In genomic region chr2:196259507-196260481, GRCh38 we compare ENCODE assay signal across 1 cellular context.
TF ChIP-seq lines count a peak whose summit lies in the region.

No MANE protein-coding gene starts in this region.

TF ChIP-seq in K562, 482 proteins besides CTCF, POLR2A, EP300 and RAD21 (continued from another document and continues in another):
- TF ChIP-seq ZBTB2 (IDR thresholded peaks at IDR 0.05), result peak; percentile 21; the same call in 1 of the 2 replicates
- TF ChIP-seq, protein P1, sequence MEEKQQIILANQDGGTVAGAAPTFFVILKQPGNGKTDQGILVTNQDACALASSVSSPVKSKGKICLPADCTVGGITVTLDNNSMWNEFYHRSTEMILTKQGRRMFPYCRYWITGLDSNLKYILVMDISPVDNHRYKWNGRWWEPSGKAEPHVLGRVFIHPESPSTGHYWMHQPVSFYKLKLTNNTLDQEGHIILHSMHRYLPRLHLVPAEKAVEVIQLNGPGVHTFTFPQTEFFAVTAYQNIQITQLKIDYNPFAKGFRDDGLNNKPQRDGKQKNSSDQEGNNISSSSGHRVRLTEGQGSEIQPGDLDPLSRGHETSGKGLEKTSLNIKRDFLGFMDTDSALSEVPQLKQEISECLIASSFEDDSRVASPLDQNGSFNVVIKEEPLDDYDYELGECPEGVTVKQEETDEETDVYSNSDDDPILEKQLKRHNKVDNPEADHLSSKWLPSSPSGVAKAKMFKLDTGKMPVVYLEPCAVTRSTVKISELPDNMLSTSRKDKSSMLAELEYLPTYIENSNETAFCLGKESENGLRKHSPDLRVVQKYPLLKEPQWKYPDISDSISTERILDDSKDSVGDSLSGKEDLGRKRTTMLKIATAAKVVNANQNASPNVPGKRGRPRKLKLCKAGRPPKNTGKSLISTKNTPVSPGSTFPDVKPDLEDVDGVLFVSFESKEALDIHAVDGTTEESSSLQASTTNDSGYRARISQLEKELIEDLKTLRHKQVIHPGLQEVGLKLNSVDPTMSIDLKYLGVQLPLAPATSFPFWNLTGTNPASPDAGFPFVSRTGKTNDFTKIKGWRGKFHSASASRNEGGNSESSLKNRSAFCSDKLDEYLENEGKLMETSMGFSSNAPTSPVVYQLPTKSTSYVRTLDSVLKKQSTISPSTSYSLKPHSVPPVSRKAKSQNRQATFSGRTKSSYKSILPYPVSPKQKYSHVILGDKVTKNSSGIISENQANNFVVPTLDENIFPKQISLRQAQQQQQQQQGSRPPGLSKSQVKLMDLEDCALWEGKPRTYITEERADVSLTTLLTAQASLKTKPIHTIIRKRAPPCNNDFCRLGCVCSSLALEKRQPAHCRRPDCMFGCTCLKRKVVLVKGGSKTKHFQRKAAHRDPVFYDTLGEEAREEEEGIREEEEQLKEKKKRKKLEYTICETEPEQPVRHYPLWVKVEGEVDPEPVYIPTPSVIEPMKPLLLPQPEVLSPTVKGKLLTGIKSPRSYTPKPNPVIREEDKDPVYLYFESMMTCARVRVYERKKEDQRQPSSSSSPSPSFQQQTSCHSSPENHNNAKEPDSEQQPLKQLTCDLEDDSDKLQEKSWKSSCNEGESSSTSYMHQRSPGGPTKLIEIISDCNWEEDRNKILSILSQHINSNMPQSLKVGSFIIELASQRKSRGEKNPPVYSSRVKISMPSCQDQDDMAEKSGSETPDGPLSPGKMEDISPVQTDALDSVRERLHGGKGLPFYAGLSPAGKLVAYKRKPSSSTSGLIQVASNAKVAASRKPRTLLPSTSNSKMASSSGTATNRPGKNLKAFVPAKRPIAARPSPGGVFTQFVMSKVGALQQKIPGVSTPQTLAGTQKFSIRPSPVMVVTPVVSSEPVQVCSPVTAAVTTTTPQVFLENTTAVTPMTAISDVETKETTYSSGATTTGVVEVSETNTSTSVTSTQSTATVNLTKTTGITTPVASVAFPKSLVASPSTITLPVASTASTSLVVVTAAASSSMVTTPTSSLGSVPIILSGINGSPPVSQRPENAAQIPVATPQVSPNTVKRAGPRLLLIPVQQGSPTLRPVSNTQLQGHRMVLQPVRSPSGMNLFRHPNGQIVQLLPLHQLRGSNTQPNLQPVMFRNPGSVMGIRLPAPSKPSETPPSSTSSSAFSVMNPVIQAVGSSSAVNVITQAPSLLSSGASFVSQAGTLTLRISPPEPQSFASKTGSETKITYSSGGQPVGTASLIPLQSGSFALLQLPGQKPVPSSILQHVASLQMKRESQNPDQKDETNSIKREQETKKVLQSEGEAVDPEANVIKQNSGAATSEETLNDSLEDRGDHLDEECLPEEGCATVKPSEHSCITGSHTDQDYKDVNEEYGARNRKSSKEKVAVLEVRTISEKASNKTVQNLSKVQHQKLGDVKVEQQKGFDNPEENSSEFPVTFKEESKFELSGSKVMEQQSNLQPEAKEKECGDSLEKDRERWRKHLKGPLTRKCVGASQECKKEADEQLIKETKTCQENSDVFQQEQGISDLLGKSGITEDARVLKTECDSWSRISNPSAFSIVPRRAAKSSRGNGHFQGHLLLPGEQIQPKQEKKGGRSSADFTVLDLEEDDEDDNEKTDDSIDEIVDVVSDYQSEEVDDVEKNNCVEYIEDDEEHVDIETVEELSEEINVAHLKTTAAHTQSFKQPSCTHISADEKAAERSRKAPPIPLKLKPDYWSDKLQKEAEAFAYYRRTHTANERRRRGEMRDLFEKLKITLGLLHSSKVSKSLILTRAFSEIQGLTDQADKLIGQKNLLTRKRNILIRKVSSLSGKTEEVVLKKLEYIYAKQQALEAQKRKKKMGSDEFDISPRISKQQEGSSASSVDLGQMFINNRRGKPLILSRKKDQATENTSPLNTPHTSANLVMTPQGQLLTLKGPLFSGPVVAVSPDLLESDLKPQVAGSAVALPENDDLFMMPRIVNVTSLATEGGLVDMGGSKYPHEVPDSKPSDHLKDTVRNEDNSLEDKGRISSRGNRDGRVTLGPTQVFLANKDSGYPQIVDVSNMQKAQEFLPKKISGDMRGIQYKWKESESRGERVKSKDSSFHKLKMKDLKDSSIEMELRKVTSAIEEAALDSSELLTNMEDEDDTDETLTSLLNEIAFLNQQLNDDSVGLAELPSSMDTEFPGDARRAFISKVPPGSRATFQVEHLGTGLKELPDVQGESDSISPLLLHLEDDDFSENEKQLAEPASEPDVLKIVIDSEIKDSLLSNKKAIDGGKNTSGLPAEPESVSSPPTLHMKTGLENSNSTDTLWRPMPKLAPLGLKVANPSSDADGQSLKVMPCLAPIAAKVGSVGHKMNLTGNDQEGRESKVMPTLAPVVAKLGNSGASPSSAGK (IDR thresholded peaks at IDR 0.05), result no peak
- no peak for TF ChIP-seq SMAD4 (CRISPR knock-in tag; conservative IDR thresholded peaks at IDR 0.05)
- TF ChIP-seq ZEB2 (IDR thresholded peaks at IDR 0.05), result 0 out of 2 replicates have a peak, but pooled peaks have one; percentile 13
- no peak for TF ChIP-seq KDM4B (IDR thresholded peaks at IDR 0.05; ENCODE audit: borderline replicate concordance in 2 of 2, low read depth in 1 of 2)
- no peak for TF ChIP-seq E2F6 (IDR thresholded peaks at IDR 0.05; ENCODE audit: borderline replicate concordance in 1 of 2, extremely low read depth in 1 of 2, insufficient read depth in 1 of 2, insufficient read length in 1 of 2, low read depth in 1 of 2, low read length in 1 of 2, poor library complexity in 1 of 2, severe bottlenecking in 1 of 2)
- no peak for TF ChIP-seq ZNF347 (CRISPR knock-in tag; IDR thresholded peaks at IDR 0.05; ENCODE audit: low read depth)
- no peak for TF ChIP-seq SRSF3 (IDR thresholded peaks at IDR 0.05; ENCODE audit: insufficient read depth, low read length)
- TF ChIP-seq U2AF2 (optimal IDR thresholded peaks at IDR 0.05; ENCODE audit: low read depth, low read length), result no peak
- TF ChIP-seq TARDBP (IDR thresholded peaks at IDR 0.05), result no peak
- TF ChIP-seq SIN3A (IDR thresholded peaks at IDR 0.05; ENCODE audit: borderline replicate concordance in 2 of 2, control insufficient read depth in 1 of 2, low read depth in 2 of 2, low read length in 2 of 2), result no peak
- peak; percentile 23 to 38; a peak in 3 of 4 replicates for TF ChIP-seq NRF1 (conservative IDR thresholded peaks at IDR 0.05 in 1 of 2, IDR thresholded peaks at IDR 0.05 in 1 of 2)
- TF ChIP-seq, protein P2, sequence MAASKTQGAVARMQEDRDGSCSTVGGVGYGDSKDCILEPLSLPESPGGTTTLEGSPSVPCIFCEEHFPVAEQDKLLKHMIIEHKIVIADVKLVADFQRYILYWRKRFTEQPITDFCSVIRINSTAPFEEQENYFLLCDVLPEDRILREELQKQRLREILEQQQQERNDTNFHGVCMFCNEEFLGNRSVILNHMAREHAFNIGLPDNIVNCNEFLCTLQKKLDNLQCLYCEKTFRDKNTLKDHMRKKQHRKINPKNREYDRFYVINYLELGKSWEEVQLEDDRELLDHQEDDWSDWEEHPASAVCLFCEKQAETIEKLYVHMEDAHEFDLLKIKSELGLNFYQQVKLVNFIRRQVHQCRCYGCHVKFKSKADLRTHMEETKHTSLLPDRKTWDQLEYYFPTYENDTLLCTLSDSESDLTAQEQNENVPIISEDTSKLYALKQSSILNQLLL (CRISPR knock-in tag; IDR thresholded peaks at IDR 0.05; ENCODE audit: borderline replicate concordance), result no peak
- TF ChIP-seq ATF7 (IDR thresholded peaks at IDR 0.05), result peak; percentile 89
- no peak for TF ChIP-seq NR2C2 (CRISPR knock-in tag; IDR thresholded peaks at IDR 0.05)
- peak; percentile 47 for TF ChIP-seq NR2C2 (tag; IDR thresholded peaks at IDR 0.05)
- TF ChIP-seq KLF13 (tag; IDR thresholded peaks at IDR 0.05; ENCODE audit: borderline replicate concordance, low read depth), result no peak
- TF ChIP-seq, protein P3, sequence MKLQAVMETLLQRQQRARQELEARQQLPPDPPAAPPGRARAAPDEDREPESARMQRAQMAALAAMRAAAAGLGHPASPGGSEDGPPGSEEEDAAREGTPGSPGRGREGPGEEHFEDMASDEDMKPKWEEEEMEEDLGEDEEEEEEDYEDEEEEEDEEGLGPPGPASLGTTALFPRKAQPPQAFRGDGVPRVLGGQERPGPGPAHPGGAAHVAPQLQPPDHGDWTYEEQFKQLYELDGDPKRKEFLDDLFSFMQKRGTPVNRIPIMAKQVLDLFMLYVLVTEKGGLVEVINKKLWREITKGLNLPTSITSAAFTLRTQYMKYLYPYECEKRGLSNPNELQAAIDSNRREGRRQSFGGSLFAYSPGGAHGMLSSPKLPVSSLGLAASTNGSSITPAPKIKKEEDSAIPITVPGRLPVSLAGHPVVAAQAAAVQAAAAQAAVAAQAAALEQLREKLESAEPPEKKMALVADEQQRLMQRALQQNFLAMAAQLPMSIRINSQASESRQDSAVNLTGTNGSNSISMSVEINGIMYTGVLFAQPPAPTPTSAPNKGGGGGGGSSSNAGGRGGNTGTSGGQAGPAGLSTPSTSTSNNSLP (IDR thresholded peaks at IDR 0.05; ENCODE audit: borderline replicate concordance, low read depth, low read length), result no peak
- peak; percentile 67 for TF ChIP-seq TCF3 (CRISPR knock-in tag; IDR thresholded peaks at IDR 0.05)
- TF ChIP-seq KLF6 (CRISPR knock-in tag; IDR thresholded peaks at IDR 0.05; ENCODE audit: borderline replicate concordance), result no peak
- TF ChIP-seq SAFB (IDR thresholded peaks at IDR 0.05; ENCODE audit: borderline replicate concordance, low read depth, low read length), result no peak
- peak; percentile 61 for TF ChIP-seq GATA2 (CRISPR knock-in tag; IDR thresholded peaks at IDR 0.05)
- TF ChIP-seq REST (CRISPR knock-in tag; IDR thresholded peaks at IDR 0.05; ENCODE audit: low read depth), result no peak
- TF ChIP-seq CAMTA2 (CRISPR knock-in tag; conservative IDR thresholded peaks at IDR 0.05), result no peak
- TF ChIP-seq CBX8 (IDR thresholded peaks at IDR 0.05; ENCODE audit: borderline replicate concordance, extremely low read depth, low read depth, low read length, poor library complexity, severe bottlenecking), result no peak
- no peak for TF ChIP-seq PURB (CRISPR knock-in tag; IDR thresholded peaks at IDR 0.05; ENCODE audit: low read depth)
- TF ChIP-seq TCF7 (IDR thresholded peaks at IDR 0.05; ENCODE audit: borderline replicate concordance), result peak; percentile 39; the same call in 1 of the 2 replicates
- no peak for TF ChIP-seq KDM2B (CRISPR knock-in tag; IDR thresholded peaks at IDR 0.05)
- peak; percentile 74; the same call in 1 of the 2 replicates for TF ChIP-seq CTBP1 (IDR thresholded peaks at IDR 0.05; ENCODE audit: borderline replicate concordance)
- TF ChIP-seq ZNF239 (CRISPR knock-in tag; IDR thresholded peaks at IDR 0.05), result no peak
- TF ChIP-seq ELF1 (tag; IDR thresholded peaks at IDR 0.05), result no peak
- TF ChIP-seq HDAC3 (IDR thresholded peaks at IDR 0.05; ENCODE audit: borderline replicate concordance, partially characterized antibody), result no peak
- TF ChIP-seq CREB1 (IDR thresholded peaks at IDR 0.05), result peak; percentile 49; the same call in 1 of the 2 replicates
- TF ChIP-seq CREB1 (CRISPR knock-in tag; IDR thresholded peaks at IDR 0.05), result no peak
- peak; percentile 83 for TF ChIP-seq SMARCA4 (IDR thresholded peaks at IDR 0.05)
- TF ChIP-seq, protein P4, sequence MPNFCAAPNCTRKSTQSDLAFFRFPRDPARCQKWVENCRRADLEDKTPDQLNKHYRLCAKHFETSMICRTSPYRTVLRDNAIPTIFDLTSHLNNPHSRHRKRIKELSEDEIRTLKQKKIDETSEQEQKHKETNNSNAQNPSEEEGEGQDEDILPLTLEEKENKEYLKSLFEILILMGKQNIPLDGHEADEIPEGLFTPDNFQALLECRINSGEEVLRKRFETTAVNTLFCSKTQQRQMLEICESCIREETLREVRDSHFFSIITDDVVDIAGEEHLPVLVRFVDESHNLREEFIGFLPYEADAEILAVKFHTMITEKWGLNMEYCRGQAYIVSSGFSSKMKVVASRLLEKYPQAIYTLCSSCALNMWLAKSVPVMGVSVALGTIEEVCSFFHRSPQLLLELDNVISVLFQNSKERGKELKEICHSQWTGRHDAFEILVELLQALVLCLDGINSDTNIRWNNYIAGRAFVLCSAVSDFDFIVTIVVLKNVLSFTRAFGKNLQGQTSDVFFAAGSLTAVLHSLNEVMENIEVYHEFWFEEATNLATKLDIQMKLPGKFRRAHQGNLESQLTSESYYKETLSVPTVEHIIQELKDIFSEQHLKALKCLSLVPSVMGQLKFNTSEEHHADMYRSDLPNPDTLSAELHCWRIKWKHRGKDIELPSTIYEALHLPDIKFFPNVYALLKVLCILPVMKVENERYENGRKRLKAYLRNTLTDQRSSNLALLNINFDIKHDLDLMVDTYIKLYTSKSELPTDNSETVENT (CRISPR knock-in tag; IDR thresholded peaks at IDR 0.05), result no peak
- TF ChIP-seq FOSL1 (tag; conservative IDR thresholded peaks at IDR 0.05), result peak; percentile 91
